14 cellular contexts compared by ENCODE assay signal in genomic region chr14:103138483-103139370, GRCh38. TPM values are rescaled to one million over a fixed set of nuclear protein-coding genes. Genes with fewer than 3 reads are reported as not detected.
DNase-seq lines count a peak whose midpoint lies in the region; ATAC-seq and TF ChIP-seq lines count a peak whose summit lies in the region.
"Had no signal": no experiment of that assay in that cellular context is flagged by ENCODE, and none has a peak within 500 bp of the region (broad histone marks: within the 10 kb centered on the region; RNA-seq: fewer than 3 reads in every experiment).

No MANE protein-coding gene starts in this region.

- H3K4me3 ChIP-seq in mammary epithelial cell (replicated peaks in 1 of 3; ENCODE audit: insufficient read depth in 1 of 3, low read depth in 2 of 3, low read length in 3 of 3) (no peak overlapping the region), iPS-20b (ENCODE audit: low read length) (peak overlapping the region; percentile 69)
- H3K4me3 ChIP-seq: HAP-1 had no signal

- 43% methylated on average over 16 of the region's 68 CpGs for WGBS in mammary epithelial cell (ENCODE audit: low coverage, missing lambda C conversion rate)

- ATAC-seq in HG03196 (IDR thresholded peaks at IDR 0.05; ENCODE audit: unreplicated experiment) (no peak), HG02970 (IDR thresholded peaks at IDR 0.05; ENCODE audit: low FRiP score, unreplicated experiment) (no peak)
- ATAC-seq: effector memory CD8-positive, alpha-beta T cell had no signal

- in situ Hi-C loops in mammary epithelial cell (cut with MboI; ENCODE audit: low sequenced_read_pairs in 2 of 2) = no loop called here

- no peak overlapping the region for H3K4me2 ChIP-seq in mammary epithelial cell (ENCODE audit: insufficient read depth, low read depth, low read length)

- TF ChIP-seq CTCF in mammary epithelial cell (conservative IDR thresholded peaks at IDR 0.05 in 1 of 2, IDR thresholded peaks at IDR 0.05 in 1 of 2; ENCODE audit: extremely low read depth in 1 of 2, insufficient read depth in 1 of 2, low read depth in 1 of 2, low read length in 2 of 2) (no peak), progenitor cell of endocrine pancreas (IDR thresholded peaks at IDR 0.05; ENCODE audit: unreplicated experiment) (no peak)

- no peaks in the 10 kb centered on the region for H3K36me3 Mint-ChIP-seq in progenitor cell of endocrine pancreas (ENCODE audit: insufficient read depth)

- dilution Hi-C loops in mammary epithelial cell (cut with HindIII; ENCODE audit: low sequenced_read_pairs) = no loop called here

- H3K27me3 Mint-ChIP-seq in progenitor cell of endocrine pancreas = peaks cover 42% of the 10 kb centered on the region

- H3K27ac Mint-ChIP-seq in progenitor cell of endocrine pancreas = no peak overlapping the region
- H3K27ac Mint-ChIP-seq: activated B cell treated with CpG ODN at 0.5 μM for 24 hours; effector memory CD8-positive, alpha-beta T cell had no signal

- H3K9ac ChIP-seq in mammary epithelial cell (ENCODE audit: insufficient read depth, low read length) (no peak overlapping the region), iPS-20b (ENCODE audit: low read depth, low read length) (peak overlapping the region; percentile 68; the same call in 1 of the 2 replicates)

- H3K4me1 ChIP-seq in mammary epithelial cell (ENCODE audit: insufficient read depth, low read length) = peaks cover 3% of the 10 kb centered on the region
- peaks cover 5% of the 10 kb centered on the region; the same call in 1 of the 2 replicates for H3K4me1 ChIP-seq in iPS-20b (ENCODE audit: insufficient read depth, low read length)
- H3K4me1 ChIP-seq: HAP-1 had no signal

- BruUV-seq in mammary epithelial cell (replicated peaks; lab: Mats Ljungman, UMichigan) = no TSS peak

- H3K9me3 Mint-ChIP-seq in progenitor cell of endocrine pancreas (ENCODE audit: low read depth) = no peaks in the 10 kb centered on the region
- H3K9me3 Mint-ChIP-seq: effector memory CD8-positive, alpha-beta T cell had no signal

- peak overlapping the region; percentile 61 for H3K4me3 Mint-ChIP-seq in progenitor cell of endocrine pancreas (ENCODE audit: low read depth)
- H3K4me3 Mint-ChIP-seq: activated B cell treated with CpG ODN at 0.5 μM for 24 hours; effector memory CD8-positive, alpha-beta T cell had no signal

- H3K9me3 ChIP-seq in mammary epithelial cell (replicated peaks; ENCODE audit: insufficient read depth, low read length) (no peaks in the 10 kb centered on the region), iPS-20b (ENCODE audit: insufficient read depth, low read depth, low read length) (no peaks in the 10 kb centered on the region)
- H3K9me3 ChIP-seq: HAP-1 had no signal

- CTCF ChIA-PET in mammary epithelial cell (lab: Charles Lee; ENCODE audit: low non-redundant PET) = no interaction called here

- no peaks in the 10 kb centered on the region for H3K79me2 ChIP-seq in mammary epithelial cell (ENCODE audit: insufficient read depth, low read length)

- peak overlapping the region; percentile 23 for H2AFZ ChIP-seq in mammary epithelial cell (ENCODE audit: low read depth, low read length)

- DNase-seq in ELF-1 (ENCODE audit: low read depth, low spot score) = peak; percentile 82
- no peak for DNase-seq in mammary epithelial cell
- DNase-seq in progenitor cell of endocrine pancreas (ENCODE audit: low spot score, unreplicated experiment) = no peak
- no peak for DNase-seq in activated naive CD4-positive, alpha-beta T cell treated with anti-CD3 and anti-CD28 coated beads, Interleukin-2, amount 50 U/mL, for 16 hours
- DNase-seq in activated CD4-positive, alpha-beta T cell treated with anti-CD3 and anti-CD28 coated beads for 48 hours = no peak
- DNase-seq: activated B cell treated with CpG ODN at 0.5 μM for 24 hours; DMS79 treated with DMSO at 0.1 percent for 48 hours; effector memory CD8-positive, alpha-beta T cell; IMR-90; NCI-H1436 treated with DMSO at 0.1 percent for 48 hours had no signal

- intact Hi-C loops in mammary epithelial cell (cut with micrococcal nuclease) = no loop called here

- peaks cover 17% of the 10 kb centered on the region for H3K4me1 Mint-ChIP-seq in progenitor cell of endocrine pancreas (ENCODE audit: low read depth)

- H3K27ac ChIP-seq in mammary epithelial cell (ENCODE audit: insufficient read depth, low read depth, low read length) (no peak overlapping the region), iPS-20b (ENCODE audit: low read length) (no peak overlapping the region)

- H4K20me1 ChIP-seq in mammary epithelial cell (ENCODE audit: insufficient read depth, low read length) = no peaks in the 10 kb centered on the region

- H3K36me3 ChIP-seq in mammary epithelial cell (ENCODE audit: insufficient read depth, low read length) (no peaks in the 10 kb centered on the region), iPS-20b (ENCODE audit: insufficient read depth, low read depth, low read length) (peaks cover 4% of the 10 kb centered on the region; the same call in 1 of the 2 replicates)
- H3K36me3 ChIP-seq: HAP-1 had no signal

- H3K27me3 ChIP-seq in mammary epithelial cell (ENCODE audit: insufficient read depth, low read length) (no peaks in the 10 kb centered on the region), iPS-20b (ENCODE audit: insufficient read depth, low read length) (peaks cover 34% of the 10 kb centered on the region)

RNA-seq across cellular contexts. Expression of gene TNFAIP2, which starts 15.5 kb away (rescaled TPM):
- 1 to 10 TPM; 1.8 to 3.3 TPM for total RNA-seq in mammary epithelial cell
- polyA plus RNA-seq in mammary epithelial cell = 0.14 TPM
- polyA minus RNA-seq in mammary epithelial cell = not detected
- total RNA-seq in progenitor cell of endocrine pancreas = 17.8 and 19.6 TPM in 2 replicates

RNA-seq across cellular contexts. Expression of gene EXOC3L4, which starts 44.2 kb away (rescaled TPM):
- total RNA-seq in mammary epithelial cell = not detected
- polyA plus RNA-seq in mammary epithelial cell = not detected
- not detected for polyA minus RNA-seq in mammary epithelial cell
- 28.4 and 30.8 TPM in 2 replicates for total RNA-seq in progenitor cell of endocrine pancreas
- total RNA-seq: activated B cell treated with CpG ODN at 0.5 μM for 24 hours, IMR-90 had no signal
- polyA plus RNA-seq: IMR-90 had no signal

RNA-seq across cellular contexts. Expression of gene LBHD2, which starts 54.7 kb away (rescaled TPM):
- total RNA-seq in mammary epithelial cell (not detected), progenitor cell of endocrine pancreas (not detected in 2 replicates)
- not detected for polyA plus RNA-seq in mammary epithelial cell
- not detected for polyA minus RNA-seq in mammary epithelial cell
- total RNA-seq: activated B cell treated with CpG ODN at 0.5 μM for 24 hours, IMR-90 had no signal
- polyA plus RNA-seq: IMR-90 had no signal

Comparison
In these comparisons a context has a peak if more than half of its experiments do, and no peak if none do; other contexts are left out.
1. RNA of gene EXOC3L4, which starts 44.2 kb away (total RNA-seq): 28.4 to 30.8 TPM in progenitor cell of endocrine pancreas; not detected in mammary epithelial cell; every median in the first group is over 10 times any median in the second.